Comparison of ENCODE assay signal across 24 cellular contexts in the genomic region with DNA sequence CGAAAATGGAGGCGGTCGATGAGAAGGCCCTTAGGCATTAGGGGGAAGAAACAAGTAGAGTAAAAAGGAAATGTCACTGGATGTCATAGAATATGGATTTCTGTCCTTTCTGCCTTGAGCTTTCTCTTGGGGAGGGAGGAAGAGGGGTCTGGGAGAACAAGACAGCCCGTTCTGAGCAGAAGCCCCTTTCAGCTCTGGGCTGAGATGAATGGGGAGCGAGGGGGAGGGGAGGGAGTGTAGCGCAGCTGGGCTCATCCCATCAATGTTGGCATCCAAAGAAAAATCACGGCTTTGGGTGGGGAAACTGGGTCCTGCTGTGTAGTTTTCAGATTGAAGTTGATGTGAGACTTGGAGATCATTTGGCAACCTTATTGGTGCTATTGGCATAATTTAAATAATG. TPM values are rescaled to one million over a fixed set of nuclear protein-coding genes. Genes with fewer than 3 reads are reported as not detected.
DNase-seq lines count a peak whose midpoint lies in the region; ATAC-seq, FAIRE-seq and TF ChIP-seq lines count a peak whose summit lies in the region.
"Had no signal": no experiment of that assay in that cellular context is flagged by ENCODE, and none has a peak within 500 bp of the region (broad histone marks: within the 10 kb centered on the region; RNA-seq: fewer than 3 reads in every experiment).

No MANE protein-coding gene starts in this region.

- peak overlapping the region; percentile 42 to 71 (median 52) for H3K4me2 ChIP-seq in BLaER1 treated with 17β-estradiol and CSF1 and Interleukin-3, amounts not matched to agents 10 nM and 100 nM
- peak overlapping the region; percentile 31 for H3K4me2 ChIP-seq in neural progenitor cell
- H3K4me2 ChIP-seq: GM23338 had no signal

- H3K4me3 ChIP-seq in BLaER1 treated with 17β-estradiol and CSF1 and Interleukin-3, amounts not matched to agents 10 nM and 100 nM = no peak overlapping the region
- H3K4me3 ChIP-seq in neural progenitor cell (no peak overlapping the region), esophagus squamous epithelium (no peak overlapping the region), colonic mucosa (no peak overlapping the region)
- H3K4me3 ChIP-seq: GM23338, heart left ventricle had no signal

- peaks cover 45% of the 10 kb centered on the region for H3K4me1 Mint-ChIP-seq in T-helper 17 cell
- peaks cover 14% of the 10 kb centered on the region for H3K4me1 Mint-ChIP-seq in neural progenitor cell
- H3K4me1 Mint-ChIP-seq: GM23338 had no signal

- TF ChIP-seq POLR2A in esophagus squamous epithelium (IDR thresholded peaks at IDR 0.05) (no peak), H54 (IDR thresholded peaks at IDR 0.05; ENCODE audit: low read depth, low read length) (no peak)

- H3K27ac Mint-ChIP-seq in T-helper 17 cell = peak overlapping the region; percentile 2
- H3K27ac Mint-ChIP-seq in neural progenitor cell = no peak overlapping the region
- H3K27ac Mint-ChIP-seq: activated CD8-positive, alpha-beta T cell treated with anti-CD3 and anti-CD28 coated beads for 36 hours; activated naive CD8-positive, alpha-beta T cell treated with anti-CD3 and anti-CD28 coated beads, Interleukin-2, amount 10 ng/mL, durations not matched to agents 7 days and 5 days had no signal

- H3K4me3 Mint-ChIP-seq in T-helper 17 cell = peak overlapping the region; percentile 55
- no peak overlapping the region for H3K4me3 Mint-ChIP-seq in neural progenitor cell
- H3K4me3 Mint-ChIP-seq: activated CD8-positive, alpha-beta T cell treated with anti-CD3 and anti-CD28 coated beads for 36 hours; activated naive CD8-positive, alpha-beta T cell treated with anti-CD3 and anti-CD28 coated beads, Interleukin-2, amount 10 ng/mL, durations not matched to agents 7 days and 5 days; GM23338 had no signal

- H2AFZ ChIP-seq in neural progenitor cell (replicated peaks) = no peak overlapping the region
- H2AFZ ChIP-seq: GM23338 had no signal

- H3F3A ChIP-seq in neural progenitor cell (ENCODE audit: low read depth) = no peaks in the 10 kb centered on the region

- WGBS in esophagus squamous epithelium, 2 donors = 64 to 72% methylated on average over 5 to 7 of the region's 7 CpGs

- FAIRE-seq in D721Med (lab: Jason Lieb, UNC) (no peak), H54 (lab: Jason Lieb, UNC) (no peak)

- no peak for ATAC-seq in T-helper 17 cell
- ATAC-seq: activated CD8-positive, alpha-beta T cell treated with anti-CD3 and anti-CD28 coated beads for 36 hours; GM23338; heart left ventricle; PC-3; Right ventricle myocardium inferior; SK-N-SH treated with all-trans-retinoic acid at 6 μM for 48 hours had no signal

- no peak for DNase-seq in T-helper 17 cell
- peak; percentile 54 to 93 (median 80) for DNase-seq in head of caudate nucleus
- no peak for DNase-seq in neural progenitor cell (ENCODE audit: low spot score)
- DNase-seq in esophagus squamous epithelium (lab: John Stamatoyannopoulos, UW) = no peak
- DNase-seq in D721Med (ENCODE audit: insufficient read length, low spot score) = no peak
- no peak for DNase-seq in H54 (ENCODE audit: insufficient read length, low spot score)
- DNase-seq in colonic mucosa = no peak
- DNase-seq: ACHN; activated CD8-positive, alpha-beta T cell treated with anti-CD3 and anti-CD28 coated beads for 36 hours; activated effector memory CD4-positive, alpha-beta T cell treated with Interleukin-2 at 50 U/mL for 16 hours; activated naive CD8-positive, alpha-beta T cell treated with anti-CD3 and anti-CD28 coated beads, Interleukin-2, amount 10 ng/mL, durations not matched to agents 7 days and 5 days; effector CD4-positive, alpha-beta T cell; Kasumi-1; NCI-H446; NCI-H82; PC-3; trophoblast cell had no signal

- H3K27ac ChIP-seq in BLaER1 treated with 17β-estradiol and CSF1 and Interleukin-3, amounts not matched to agents 10 nM and 100 nM = no peak overlapping the region
- H3K27ac ChIP-seq in neural progenitor cell (no peak overlapping the region), esophagus squamous epithelium (no peak overlapping the region), colonic mucosa (no peak overlapping the region)
- H3K27ac ChIP-seq: C4-2B, heart left ventricle had no signal

- intact Hi-C loops in head of caudate nucleus (cut with DNase I) (no loop called here), esophagus squamous epithelium (cut with DNase I) (loop anchor here (5.0 kb wide), 2 partner anchors 92 to 107 kb away; no protein-coding TSS in a partner anchor), colonic mucosa (cut with DNase I) (loop anchor here (5.0 kb wide), 1 partner anchor 107 kb away; no protein-coding TSS in a partner anchor)

- no peaks in the 10 kb centered on the region for H3K27me3 ChIP-seq in BLaER1 treated with 17β-estradiol and CSF1 and Interleukin-3, amounts not matched to agents 10 nM and 100 nM
- H3K27me3 ChIP-seq in neural progenitor cell (no peaks in the 10 kb centered on the region), esophagus squamous epithelium (peaks cover 0 to 60% (median 0%) of the 10 kb centered on the region in 4 donors), colonic mucosa (no peaks in the 10 kb centered on the region)
- H3K27me3 ChIP-seq: heart left ventricle had no signal

- H3K36me3 ChIP-seq in BLaER1 treated with 17β-estradiol and CSF1 and Interleukin-3, amounts not matched to agents 10 nM and 100 nM = peaks cover 0 to 27% (median 0%) of the 10 kb centered on the region in 11 experiments; a peak in 3 of 22 replicates
- no peaks in the 10 kb centered on the region for H3K36me3 ChIP-seq in neural progenitor cell
- no peaks in the 10 kb centered on the region for H3K36me3 ChIP-seq in esophagus squamous epithelium
- H3K36me3 ChIP-seq in colonic mucosa = no peaks in the 10 kb centered on the region
- H3K36me3 ChIP-seq: heart left ventricle had no signal

- no peak overlapping the region; a peak in 1 of 22 replicates for H3K9ac ChIP-seq in BLaER1 treated with 17β-estradiol and CSF1 and Interleukin-3, amounts not matched to agents 10 nM and 100 nM
- H3K9ac ChIP-seq in neural progenitor cell (no peak overlapping the region), colonic mucosa (ENCODE audit: low read depth in 2 of 2, low read length in 2 of 2) (no peak overlapping the region)

- no peaks in the 10 kb centered on the region for H3K9me3 Mint-ChIP-seq in neural progenitor cell
- H3K9me3 Mint-ChIP-seq: activated CD8-positive, alpha-beta T cell treated with anti-CD3 and anti-CD28 coated beads for 36 hours; activated naive CD8-positive, alpha-beta T cell treated with anti-CD3 and anti-CD28 coated beads, Interleukin-2, amount 10 ng/mL, durations not matched to agents 7 days and 5 days; GM23338 had no signal

- peaks cover 53 to 83% (median 69%) of the 10 kb centered on the region in 10 experiments for H3K4me1 ChIP-seq in BLaER1 treated with 17β-estradiol and CSF1 and Interleukin-3, amounts not matched to agents 10 nM and 100 nM
- H3K4me1 ChIP-seq in neural progenitor cell (peaks cover 9% of the 10 kb centered on the region), esophagus squamous epithelium (peaks cover 0 to 12% (median 10%) of the 10 kb centered on the region in 3 donors), colonic mucosa (no peaks in the 10 kb centered on the region)

- no peaks in the 10 kb centered on the region for H3K79me2 ChIP-seq in neural progenitor cell (ENCODE audit: low read depth)

- no peaks in the 10 kb centered on the region for H3K9me3 ChIP-seq in BLaER1 treated with 17β-estradiol and CSF1 and Interleukin-3, amounts not matched to agents 10 nM and 100 nM (replicated peaks in 1 of 11)
- H3K9me3 ChIP-seq in T-helper 17 cell (ENCODE audit: control insufficient read depth, low read length, poor library complexity, severe bottlenecking) (no peaks in the 10 kb centered on the region), neural progenitor cell (ENCODE audit: low read depth) (no peaks in the 10 kb centered on the region), esophagus squamous epithelium (no peaks in the 10 kb centered on the region), colonic mucosa (no peaks in the 10 kb centered on the region)
- H3K9me3 ChIP-seq: heart left ventricle had no signal

- H4K20me1 ChIP-seq in BLaER1 treated with 17β-estradiol and CSF1 and Interleukin-3, amounts not matched to agents 10 nM and 100 nM = peaks cover 48 to 100% (median 92%) of the 10 kb centered on the region in 11 experiments; a peak in 20 of 22 replicates
- no peaks in the 10 kb centered on the region for H4K20me1 ChIP-seq in neural progenitor cell (ENCODE audit: low read depth)

- H3K36me3 Mint-ChIP-seq in T-helper 17 cell (ENCODE audit: low read depth) (no peaks in the 10 kb centered on the region), neural progenitor cell (no peaks in the 10 kb centered on the region)
- H3K36me3 Mint-ChIP-seq: activated naive CD8-positive, alpha-beta T cell treated with anti-CD3 and anti-CD28 coated beads, Interleukin-2, amount 10 ng/mL, durations not matched to agents 7 days and 5 days had no signal

- H3K27me3 Mint-ChIP-seq in T-helper 17 cell = no peaks in the 10 kb centered on the region
- H3K27me3 Mint-ChIP-seq in neural progenitor cell (ENCODE audit: insufficient read depth, low read depth) = peaks cover 7% of the 10 kb centered on the region
- H3K27me3 Mint-ChIP-seq: activated CD8-positive, alpha-beta T cell treated with anti-CD3 and anti-CD28 coated beads for 36 hours had no signal

- no peak for TF ChIP-seq CTCF in neural progenitor cell (IDR thresholded peaks at IDR 0.05)
- no peak for TF ChIP-seq CTCF in esophagus squamous epithelium (IDR thresholded peaks at IDR 0.05)
- TF ChIP-seq CTCF in D721Med (IDR thresholded peaks at IDR 0.05; ENCODE audit: insufficient read depth, missing control alignments) = no peak
- TF ChIP-seq CTCF in colonic mucosa (IDR thresholded peaks at IDR 0.05) = no peak

RNA-seq across cellular contexts. Expression of gene ABCG1, which starts 35.7 kb away (rescaled TPM):
- 10 to 100 TPM; 43.4 to 75.0 TPM for total RNA-seq in T-helper 17 cell
- total RNA-seq in neural progenitor cell (ENCODE audit: low replicate concordance) = 1.9 and 2.0 TPM in 2 replicates
- 10 to 100 TPM in 1 of 4 donors, 1 to 10 TPM in 3; 2.6 to 10.9 (median 3.7) TPM for total RNA-seq in esophagus squamous epithelium
- total RNA-seq in colonic mucosa = 10 to 100 TPM; 13.8 to 60.0 TPM
- total RNA-seq: epithelial cell of proximal tubule had no signal

Comparison
In these comparisons a context has a peak if more than half of its experiments do, and no peak if none do; other contexts are left out.
1. DNase-seq: peak in head of caudate nucleus (42 of 42); none in T-helper 17 cell (0 of 3), neural progenitor cell (single experiment), esophagus squamous epithelium (single experiment), D721Med (single experiment), H54 (single experiment) and colonic mucosa (single experiment).